Comparison of ENCODE assay signal across 14 cellular contexts in genomic region chr10:79229830-79230562, GRCh38.
A peak's percentile ranks its signal among the peaks of the same experiment; 100 is the strongest.
DNase-seq lines count a peak whose midpoint lies in the region; FAIRE-seq and TF ChIP-seq lines count a peak whose summit lies in the region.
"Had no signal": no experiment of that assay in that cellular context is flagged by ENCODE, and none has a peak within 500 bp of the region (broad histone marks: within the 10 kb centered on the region; RNA-seq: fewer than 3 reads in every experiment).

No MANE protein-coding gene starts in this region.

- H2BK120ac ChIP-seq in trophoblast cell (ENCODE audit: insufficient read depth, low read length, poor library complexity) = peak overlapping the region; percentile 89

- H2AFZ ChIP-seq in trophoblast cell (ENCODE audit: insufficient read depth, low read length, poor library complexity) = no peak overlapping the region

- H3K4me1 ChIP-seq in trophoblast cell (ENCODE audit: control insufficient read depth in 1 of 2, insufficient read depth in 2 of 2, low read length in 2 of 2) = peaks cover 42 to 54% of the 10 kb centered on the region in 2 experiments

- H3K27ac Mint-ChIP-seq in glutamatergic neuron (ENCODE audit: unreplicated experiment) = peak overlapping the region; percentile 99

- peak overlapping the region; percentile 88 for H3K27ac ChIP-seq in trophoblast cell (ENCODE audit: low read depth, low read length)
- H3K27ac ChIP-seq: VCaP had no signal

- DNase-seq in H7 (peak; percentile 89), NCI-H69 (lab: John Stamatoyannopoulos, UW) (peak; percentile 26), glutamatergic neuron (peak; percentile 95), trophoblast cell (no peak), DMS153 treated with DMSO at 0.1 percent for 48 hours (lab: John Stamatoyannopoulos, UW; ENCODE audit: unreplicated experiment) (no peak), H54 (ENCODE audit: insufficient read length, low spot score) (no peak)
- no peak for DNase-seq in stimulated activated naive CD4-positive, alpha-beta T cell treated with Interleukin-2 at 50 U/mL for 16 hours (lab: John Stamatoyannopoulos, UW)
- DNase-seq in effector CD8-positive, alpha-beta T cell (lab: John Stamatoyannopoulos, UW) = no peak
- DNase-seq: activated T-cell treated with anti-CD3 and anti-CD28 coated beads for 4 hours, amygdala, hippocampal formation, NCI-H1930, RPMI8226 had no signal

- H3K36me3 ChIP-seq in H7 (replicated peaks; ENCODE audit: control insufficient read depth, insufficient read depth, low read length) (no peaks in the 10 kb centered on the region), trophoblast cell (ENCODE audit: control insufficient read depth in 1 of 2, insufficient read depth in 2 of 2, low read length in 2 of 2) (peaks cover 21 to 33% of the 10 kb centered on the region in 2 experiments)

- peaks cover 4% of the 10 kb centered on the region for H3K79me2 ChIP-seq in trophoblast cell (ENCODE audit: control insufficient read depth, insufficient read depth, low read length, poor library complexity)

- H4K12ac ChIP-seq in trophoblast cell (ENCODE audit: low read depth, low read length) = no peak overlapping the region

- H3K18ac ChIP-seq in trophoblast cell (ENCODE audit: low read length) = peak overlapping the region; percentile 76

- peak overlapping the region; percentile 89 for H2BK12ac ChIP-seq in trophoblast cell (ENCODE audit: low read length)

- FAIRE-seq in H54 (lab: Jason Lieb, UNC) = no peak

- peak overlapping the region; percentile 57 for H4K8ac ChIP-seq in trophoblast cell (ENCODE audit: low read depth, low read length)

- peak overlapping the region; percentile 73 for H2BK5ac ChIP-seq in trophoblast cell (ENCODE audit: low read depth, low read length, poor library complexity)

- peak overlapping the region; percentile 68 for H3K4me3 Mint-ChIP-seq in glutamatergic neuron (ENCODE audit: unreplicated experiment)

- H3K79me1 ChIP-seq in trophoblast cell (ENCODE audit: low read length) = peaks cover 34% of the 10 kb centered on the region

- peak overlapping the region; percentile 95 for H4K91ac ChIP-seq in trophoblast cell (ENCODE audit: low read depth, low read length)

- peak overlapping the region; percentile 74 for H2AK5ac ChIP-seq in trophoblast cell (ENCODE audit: low read length)

- no peak overlapping the region for H3K9ac ChIP-seq in trophoblast cell (ENCODE audit: low read length)

- H3K4ac ChIP-seq in trophoblast cell (ENCODE audit: low read depth, low read length) = peak overlapping the region; percentile 47

- no peaks in the 10 kb centered on the region for H3K9me3 ChIP-seq in trophoblast cell (ENCODE audit: insufficient read depth, low read depth, low read length)

- H3K9me3 Mint-ChIP-seq in glutamatergic neuron (ENCODE audit: unreplicated experiment) = peaks cover 34% of the 10 kb centered on the region

- peaks cover 46% of the 10 kb centered on the region for H3K4me1 Mint-ChIP-seq in glutamatergic neuron (ENCODE audit: low read depth, unreplicated experiment)

- peak overlapping the region; percentile 85 for H3K14ac ChIP-seq in trophoblast cell (ENCODE audit: low read length)

- no peak overlapping the region for H3K4me3 ChIP-seq in H7 (ENCODE audit: insufficient read depth, low read depth, low read length)
- no peak overlapping the region for H3K4me3 ChIP-seq in trophoblast cell (ENCODE audit: low read depth, low read length)

- H3K4me2 ChIP-seq in trophoblast cell (ENCODE audit: low read length) = peak overlapping the region; percentile 14

- TF ChIP-seq CTCF in glutamatergic neuron (IDR thresholded peaks at IDR 0.05; ENCODE audit: partially characterized antibody, unreplicated experiment) = no peak

- no peak overlapping the region for H3K23ac ChIP-seq in trophoblast cell (ENCODE audit: low read length)

- peaks cover 31% of the 10 kb centered on the region for H3K27me3 Mint-ChIP-seq in glutamatergic neuron (ENCODE audit: unreplicated experiment)

- no peak for TF ChIP-seq POLR2A in H54 (IDR thresholded peaks at IDR 0.05; ENCODE audit: low read depth, low read length)

- H3K36me3 Mint-ChIP-seq in glutamatergic neuron (ENCODE audit: unreplicated experiment) = no peaks in the 10 kb centered on the region

- peaks cover 2% of the 10 kb centered on the region; the same call in 1 of the 2 replicates for H3K27me3 ChIP-seq in H7 (ENCODE audit: control insufficient read depth, insufficient read depth, low read length)
- H3K27me3 ChIP-seq in trophoblast cell (ENCODE audit: insufficient read depth, low read length) = no peaks in the 10 kb centered on the region

- WGBS in trophoblast cell (ENCODE audit: extremely low coverage, insufficient coverage, insufficient read length) = 100% methylated on average over 1 of the region's 19 CpGs

Comparison
In these comparisons a context has a peak if more than half of its experiments do, and no peak if none do; other contexts are left out.
1. DNase-seq: peak in H7 (single experiment), NCI-H69 (single experiment) and glutamatergic neuron (single experiment); none in trophoblast cell (0 of 2), stimulated activated naive CD4-positive, alpha-beta T cell treated with Interleukin-2 at 50 U/mL for 16 hours (single experiment), DMS153 treated with DMSO at 0.1 percent for 48 hours (single experiment), effector CD8-positive, alpha-beta T cell (single experiment) and H54 (single experiment).